ENCODE assay signal across 26 cellular contexts in genomic region chr12:22458301-22458917, GRCh38.
DNase-seq lines count a peak whose midpoint lies in the region; TF ChIP-seq lines count a peak whose summit lies in the region.
"Had no signal": no experiment of that assay in that cellular context is flagged by ENCODE, and none has a peak within 500 bp of the region (broad histone marks: within the 10 kb centered on the region; RNA-seq: fewer than 3 reads in every experiment).

No MANE protein-coding gene starts in this region.

- TF ChIP-seq CTCF in brain (conservative IDR thresholded peaks at IDR 0.05): no peak
- TF ChIP-seq CTCF in BE2C (IDR thresholded peaks at IDR 0.05; ENCODE audit: low read depth, low read length): no peak

- H3K9me3 Mint-ChIP-seq in brain: no peaks in the 10 kb centered on the region
- H3K9me3 Mint-ChIP-seq: activated CD8-positive, alpha-beta T cell treated with anti-CD3 and anti-CD28 coated beads for 36 hours; activated naive CD4-positive, alpha-beta T cell treated with anti-CD3 and anti-CD28 coated beads for 36 hours; neural progenitor cell had no signal

- DNase-seq in D341Med (ENCODE audit: low spot score) (peak; percentile 56), DMS 273 (lab: John Stamatoyannopoulos, UW; ENCODE audit: unreplicated experiment) (peak; percentile 66), NCI-H524 (lab: John Stamatoyannopoulos, UW) (peak; percentile 61 to 89), NAMALWA (ENCODE audit: low spot score) (no peak), activated T-cell treated with anti-CD3 and anti-CD28 coated beads for 4 hours (no peak), HuH-7 (ENCODE audit: low spot score) (no peak), BE2C (no peak)
- DNase-seq: activated CD8-positive, alpha-beta memory T cell treated with anti-CD3 and anti-CD28 coated beads, Interleukin-2, amount 50 U/mL, for 48 hours; activated CD8-positive, alpha-beta T cell treated with anti-CD3 and anti-CD28 coated beads for 36 hours; activated naive CD4-positive, alpha-beta T cell treated with anti-CD3 and anti-CD28 coated beads for 36 hours; Caco-2; GOT3; mammary epithelial cell; NCI-H1092; NCI-H2029 treated with DMSO at 0.1 percent for 48 hours; NCI-H446; PC-9; retina; SHP77; small intestine; stimulated activated naive CD4-positive, alpha-beta T cell; T-helper 2 cell had no signal

- H3K4me3 Mint-ChIP-seq in brain: peak overlapping the region in 3 of 5 experiments; percentile 13 to 57 (median 48)
- H3K4me3 Mint-ChIP-seq: activated CD8-positive, alpha-beta T cell treated with anti-CD3 and anti-CD28 coated beads for 36 hours; activated naive CD4-positive, alpha-beta T cell treated with anti-CD3 and anti-CD28 coated beads for 36 hours; neural progenitor cell had no signal

- peaks cover 22% of the 10 kb centered on the region for H3K4me1 Mint-ChIP-seq in brain

- no peaks in the 10 kb centered on the region for H3K27me3 ChIP-seq in BE2C
- H3K27me3 ChIP-seq: neural progenitor cell, suprapubic skin had no signal

- H3K9me3 ChIP-seq in BE2C: no peaks in the 10 kb centered on the region
- H3K9me3 ChIP-seq: Caco-2, suprapubic skin had no signal

- H3K27ac Mint-ChIP-seq in brain: peak overlapping the region; percentile 53 to 92 (median 74)
- H3K27ac Mint-ChIP-seq: activated CD8-positive, alpha-beta T cell treated with anti-CD3 and anti-CD28 coated beads for 36 hours; activated naive CD4-positive, alpha-beta T cell treated with anti-CD3 and anti-CD28 coated beads for 36 hours; neural progenitor cell had no signal

- H3K36me3 Mint-ChIP-seq in brain: peaks cover 16% of the 10 kb centered on the region

- H3K4me1 ChIP-seq in BE2C: no peaks in the 10 kb centered on the region; the same call in 1 of the 2 replicates
- H3K4me1 ChIP-seq: Caco-2, neural progenitor cell, parathyroid adenoma, suprapubic skin had no signal

- H3K36me3 ChIP-seq in BE2C: no peaks in the 10 kb centered on the region; the same call in 1 of the 2 replicates
- H3K36me3 ChIP-seq: neural progenitor cell had no signal

- no peaks in the 10 kb centered on the region for H3K27me3 Mint-ChIP-seq in brain
- H3K27me3 Mint-ChIP-seq: activated CD8-positive, alpha-beta T cell treated with anti-CD3 and anti-CD28 coated beads for 36 hours had no signal

- H3K4me3 ChIP-seq in BE2C (ENCODE audit: low read depth, low read length): no peak overlapping the region
- H3K4me3 ChIP-seq: neural progenitor cell, PC-9, suprapubic skin had no signal

Comparison
In these comparisons a context has a peak if more than half of its experiments do, and no peak if none do; other contexts are left out.
1. DNase-seq: peak in D341Med (single experiment), DMS 273 (single experiment) and NCI-H524 (2 of 2); none in NAMALWA (single experiment), activated T-cell treated with anti-CD3 and anti-CD28 coated beads for 4 hours (single experiment), HuH-7 (single experiment) and BE2C (single experiment).